In genomic region chr2:54723300-54724149, GRCh38 we compare ENCODE assay signal across 1 cellular context.
TF ChIP-seq lines count a peak whose summit lies in the region.

Gene EML6, plus strand, starts transcription at chr2:54723662. Its CDS starts 1,400 bp downstream, at chr2:54725062.

TF ChIP-seq in GM12878, 131 proteins besides CTCF, POLR2A, EP300 and RAD21 (continued from another document):
- TF ChIP-seq, protein P1, sequence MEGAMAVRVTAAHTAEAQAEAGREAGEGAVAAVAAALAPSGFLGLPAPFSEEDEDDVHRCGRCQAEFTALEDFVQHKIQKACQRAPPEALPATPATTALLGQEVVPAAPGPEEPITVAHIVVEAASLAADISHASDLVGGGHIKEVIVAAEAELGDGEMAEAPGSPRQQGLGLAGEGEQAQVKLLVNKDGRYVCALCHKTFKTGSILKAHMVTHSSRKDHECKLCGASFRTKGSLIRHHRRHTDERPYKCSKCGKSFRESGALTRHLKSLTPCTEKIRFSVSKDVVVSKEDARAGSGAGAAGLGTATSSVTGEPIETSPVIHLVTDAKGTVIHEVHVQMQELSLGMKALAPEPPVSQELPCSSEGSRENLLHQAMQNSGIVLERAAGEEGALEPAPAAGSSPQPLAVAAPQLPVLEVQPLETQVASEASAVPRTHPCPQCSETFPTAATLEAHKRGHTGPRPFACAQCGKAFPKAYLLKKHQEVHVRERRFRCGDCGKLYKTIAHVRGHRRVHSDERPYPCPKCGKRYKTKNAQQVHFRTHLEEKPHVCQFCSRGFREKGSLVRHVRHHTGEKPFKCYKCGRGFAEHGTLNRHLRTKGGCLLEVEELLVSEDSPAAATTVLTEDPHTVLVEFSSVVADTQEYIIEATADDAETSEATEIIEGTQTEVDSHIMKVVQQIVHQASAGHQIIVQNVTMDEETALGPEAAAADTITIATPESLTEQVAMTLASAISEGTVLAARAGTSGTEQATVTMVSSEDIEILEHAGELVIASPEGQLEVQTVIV (IDR thresholded peaks at IDR 0.05; ENCODE audit: borderline replicate concordance, partially characterized antibody) = no peak
- no peak for TF ChIP-seq ATF7 (IDR thresholded peaks at IDR 0.05; ENCODE audit: low read depth)
